1 cellular context compared by ENCODE assay signal in the genomic region with DNA sequence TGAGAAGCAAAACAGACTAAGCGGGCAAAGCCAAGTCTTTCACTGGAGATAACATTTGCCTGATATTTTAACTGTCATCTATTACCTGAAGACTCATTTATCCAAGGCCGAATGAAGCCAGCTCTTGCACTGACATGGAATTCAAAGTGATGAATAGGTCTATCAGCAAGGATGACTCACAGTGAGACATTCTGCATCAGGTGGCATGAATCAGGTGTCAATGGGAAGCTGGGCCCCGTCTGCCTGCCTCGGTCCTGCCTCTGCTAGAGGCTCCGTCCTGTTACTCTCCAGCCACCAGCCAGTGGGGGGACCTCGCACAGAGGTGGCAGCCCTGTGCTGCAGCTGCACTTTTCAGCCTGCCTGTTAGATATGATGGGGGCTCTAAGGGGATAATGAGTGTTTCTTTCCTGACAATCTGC.
TF ChIP-seq lines count a peak whose summit lies in the region.

No MANE protein-coding gene starts in this region.

TF ChIP-seq in Ishikawa, 13 proteins besides CTCF, POLR2A, EP300 and RAD21 (continued from another document):
- no peak for TF ChIP-seq REST (IDR thresholded peaks at IDR 0.05; ENCODE audit: low read depth)
TF ChIP-seq in Ishikawa: peak in this region for 2.
